Comparison of ENCODE assay signal across 9 cellular contexts in the genomic region with DNA sequence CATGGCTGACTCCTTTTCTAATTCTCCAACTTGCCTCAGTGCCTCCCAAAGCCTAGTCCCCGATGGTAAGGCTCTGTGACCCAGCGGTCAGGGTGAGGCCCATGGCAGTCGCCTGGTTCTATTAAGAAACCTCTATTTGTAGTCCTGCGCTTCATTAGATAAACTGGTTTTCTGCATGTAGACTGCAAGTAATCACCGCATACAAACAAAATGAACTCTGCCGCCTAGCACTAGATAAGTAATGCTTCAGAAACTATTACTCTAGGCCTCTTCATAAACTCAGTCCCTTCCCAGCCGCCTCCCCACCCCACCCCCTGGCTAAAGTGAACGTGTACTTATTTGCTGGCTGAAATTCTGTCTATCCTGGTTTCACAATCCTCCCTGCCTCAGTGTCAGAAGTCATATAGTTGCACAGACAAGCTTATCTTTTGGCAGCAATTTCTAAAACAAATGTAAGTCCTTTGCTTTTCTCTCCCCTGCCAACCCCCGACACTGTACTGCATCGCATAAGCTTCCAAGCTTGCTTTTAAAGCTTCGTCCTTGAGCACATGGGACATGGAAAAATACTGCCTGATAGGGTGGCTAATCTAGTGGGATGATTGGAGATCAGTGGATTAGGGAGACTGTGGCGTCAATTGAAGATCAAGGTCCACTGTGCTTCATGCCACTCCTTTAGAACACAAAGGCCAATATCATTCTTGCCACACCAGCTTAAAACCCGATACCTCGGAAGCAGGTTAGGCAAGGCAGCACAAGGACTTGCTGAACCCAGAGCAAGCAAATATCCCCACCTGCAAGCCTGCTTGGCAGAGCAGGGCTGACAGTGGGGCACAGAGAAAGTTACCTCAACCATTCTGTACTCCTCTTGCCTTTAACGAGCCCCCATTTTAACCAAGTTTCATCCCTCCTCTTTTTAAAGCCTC.
DNase-seq lines count a peak whose midpoint lies in the region; ATAC-seq, FAIRE-seq and TF ChIP-seq lines count a peak whose summit lies in the region.
"Had no signal": no experiment of that assay in that cellular context is flagged by ENCODE, and none has a peak within 500 bp of the region (broad histone marks: within the 10 kb centered on the region; RNA-seq: fewer than 3 reads in every experiment).

No MANE protein-coding gene starts in this region.

- CTCF ChIA-PET in WTC11 (lab: Charles Lee): interaction anchor here (0.6 to 1.4 kb wide), 3 partner anchors 37 to 192 kb away, joined by 3 to 6 read pairs (median 5); no protein-coding TSS in a partner anchor

- no peaks in the 10 kb centered on the region for H3K9me3 ChIP-seq in hepatocyte (ENCODE audit: low read depth)
- no peaks in the 10 kb centered on the region for H3K9me3 ChIP-seq in sigmoid colon

- H3K4me1 ChIP-seq in hepatocyte (ENCODE audit: insufficient read depth) (peaks cover 49% of the 10 kb centered on the region), sigmoid colon (peaks cover 0 to 10% (median 2%) of the 10 kb centered on the region in 4 donors)

- peaks cover 43% of the 10 kb centered on the region for H3K4me1 Mint-ChIP-seq in WTC11

- DNase-seq in GM12891 (ENCODE audit: insufficient read length, low spot score): no peak
- DNase-seq in WTC11 (ENCODE audit: low spot score): no peak
- peak; percentile 87 for DNase-seq in hepatocyte (ENCODE audit: low spot score)
- DNase-seq in sigmoid colon: no peak
- DNase-seq in NCI-H2081 treated with DMSO at 0.1 percent for 48 hours (lab: John Stamatoyannopoulos, UW): no peak
- no peak for DNase-seq in midbrain (lab: John Stamatoyannopoulos, UW)
- DNase-seq in D341Med (ENCODE audit: low spot score): no peak

- peak overlapping the region; percentile 69 for H3K4me2 ChIP-seq in hepatocyte

- no peaks in the 10 kb centered on the region for H3K9me2 ChIP-seq in hepatocyte (replicated peaks; ENCODE audit: insufficient read depth)

- TF ChIP-seq EP300 in sigmoid colon (IDR thresholded peaks at IDR 0.05): no peak

- peak; percentile 76 for FAIRE-seq in GM12891 (lab: Jason Lieb, UNC)

- no peak for ATAC-seq in WTC11
- no peak for ATAC-seq in GM19467 (IDR thresholded peaks at IDR 0.05; ENCODE audit: unreplicated experiment)
- ATAC-seq: Panc1 had no signal

- 30% methylated on average over 15 of the region's 15 CpGs for WGBS in hepatocyte (ENCODE audit: low lambda C conversion rate, missing lambda C conversion rate)
- WGBS in sigmoid colon, 2 donors: 13 to 60% methylated on average over 15 of the region's 15 CpGs

- H3K27me3 ChIP-seq in hepatocyte: no peaks in the 10 kb centered on the region
- no peaks in the 10 kb centered on the region for H3K27me3 ChIP-seq in sigmoid colon

- TF ChIP-seq POLR2A in GM12891 (IDR thresholded peaks at IDR 0.05; ENCODE audit: low read depth, low read length): no peak
- peak in 1 of 2 donors; percentile 26 for TF ChIP-seq POLR2A in sigmoid colon (IDR thresholded peaks at IDR 0.05)

- no peak overlapping the region for H2AFZ ChIP-seq in hepatocyte

- H3K27ac ChIP-seq in hepatocyte (peak overlapping the region; percentile 99), sigmoid colon (peak overlapping the region; percentile 50 to 73 (median 58))

- intact Hi-C loops in sigmoid colon (cut with DNase I): loop anchor here (5.0 kb wide), 1 partner anchor 34 kb away; no protein-coding TSS in a partner anchor

- peaks cover 3% of the 10 kb centered on the region; the same call in 1 of the 2 replicates for H3K27me3 Mint-ChIP-seq in WTC11 (ENCODE audit: low read depth)

- no peaks in the 10 kb centered on the region for H4K20me1 ChIP-seq in hepatocyte (ENCODE audit: insufficient read depth, poor library complexity, severe bottlenecking)

- H3K9me3 Mint-ChIP-seq in WTC11: peaks cover 16% of the 10 kb centered on the region

- H3K36me3 ChIP-seq in hepatocyte (replicated peaks; ENCODE audit: insufficient read depth, low read depth): no peaks in the 10 kb centered on the region
- H3K36me3 ChIP-seq in sigmoid colon: no peaks in the 10 kb centered on the region

- H3K4me3 ChIP-seq in hepatocyte: no peak overlapping the region
- H3K4me3 ChIP-seq in sigmoid colon: no peak overlapping the region

- TF ChIP-seq CTCF in WTC11 (IDR thresholded peaks at IDR 0.05): no peak
- TF ChIP-seq CTCF in hepatocyte (IDR thresholded peaks at IDR 0.05; ENCODE audit: poor library complexity): no peak
- no peak for TF ChIP-seq CTCF in sigmoid colon (IDR thresholded peaks at IDR 0.05)

- no peak overlapping the region for H3K4me3 Mint-ChIP-seq in WTC11

- peak overlapping the region; percentile 99 for H3K27ac Mint-ChIP-seq in WTC11

- H3K36me3 Mint-ChIP-seq in WTC11: 0 out of 2 replicates have a peak, but pooled peaks cover 4% of the 10 kb centered on the region

- H3K79me2 ChIP-seq in hepatocyte: no peaks in the 10 kb centered on the region

- POLR2A ChIA-PET in WTC11 (lab: Charles Lee): no interaction called here

TF ChIP-seq in GM12891, 5 proteins besides CTCF, POLR2A, EP300 and RAD21:
- TF ChIP-seq TAF1 (IDR thresholded peaks at IDR 0.05; ENCODE audit: low read depth, low read length) (no peak), SPI1 (IDR thresholded peaks at IDR 0.05; ENCODE audit: low read depth, low read length) (no peak), POLR2AphosphoS5 (IDR thresholded peaks at IDR 0.05; ENCODE audit: low read depth, low read length) (no peak), POU2F2 (IDR thresholded peaks at IDR 0.05; ENCODE audit: low read depth, low read length) (no peak), PAX5 (IDR thresholded peaks at IDR 0.05; ENCODE audit: insufficient read depth, low read length, severe bottlenecking) (no peak)

TF ChIP-seq in WTC11, 78 proteins besides CTCF, POLR2A, EP300 and RAD21 (continues in another document):
- TF ChIP-seq ZBTB43 (CRISPR knock-in tag; IDR thresholded peaks at IDR 0.05): no peak
- TF ChIP-seq JAZF1 (CRISPR knock-in tag; IDR thresholded peaks at IDR 0.05): no peak
- TF ChIP-seq CREM (CRISPR knock-in tag; IDR thresholded peaks at IDR 0.05): no peak
- TF ChIP-seq, protein P1, sequence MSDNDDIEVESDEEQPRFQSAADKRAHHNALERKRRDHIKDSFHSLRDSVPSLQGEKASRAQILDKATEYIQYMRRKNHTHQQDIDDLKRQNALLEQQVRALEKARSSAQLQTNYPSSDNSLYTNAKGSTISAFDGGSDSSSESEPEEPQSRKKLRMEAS (CRISPR knock-in tag; IDR thresholded peaks at IDR 0.05): peak; percentile 20; the same call in 1 of the 2 replicates
- TF ChIP-seq ATF2 (CRISPR knock-in tag; IDR thresholded peaks at IDR 0.05; ENCODE audit: borderline replicate concordance, low read depth): no peak
- no peak for TF ChIP-seq JUN (CRISPR knock-in tag; IDR thresholded peaks at IDR 0.05)
- no peak for TF ChIP-seq TEAD4 (CRISPR knock-in tag; IDR thresholded peaks at IDR 0.05)
- TF ChIP-seq NR2C2 (CRISPR knock-in tag; IDR thresholded peaks at IDR 0.05): no peak
- TF ChIP-seq ZNF232 (CRISPR knock-in tag; IDR thresholded peaks at IDR 0.05): peak; percentile 60; the same call in 1 of the 2 replicates
- TF ChIP-seq, protein P2, sequence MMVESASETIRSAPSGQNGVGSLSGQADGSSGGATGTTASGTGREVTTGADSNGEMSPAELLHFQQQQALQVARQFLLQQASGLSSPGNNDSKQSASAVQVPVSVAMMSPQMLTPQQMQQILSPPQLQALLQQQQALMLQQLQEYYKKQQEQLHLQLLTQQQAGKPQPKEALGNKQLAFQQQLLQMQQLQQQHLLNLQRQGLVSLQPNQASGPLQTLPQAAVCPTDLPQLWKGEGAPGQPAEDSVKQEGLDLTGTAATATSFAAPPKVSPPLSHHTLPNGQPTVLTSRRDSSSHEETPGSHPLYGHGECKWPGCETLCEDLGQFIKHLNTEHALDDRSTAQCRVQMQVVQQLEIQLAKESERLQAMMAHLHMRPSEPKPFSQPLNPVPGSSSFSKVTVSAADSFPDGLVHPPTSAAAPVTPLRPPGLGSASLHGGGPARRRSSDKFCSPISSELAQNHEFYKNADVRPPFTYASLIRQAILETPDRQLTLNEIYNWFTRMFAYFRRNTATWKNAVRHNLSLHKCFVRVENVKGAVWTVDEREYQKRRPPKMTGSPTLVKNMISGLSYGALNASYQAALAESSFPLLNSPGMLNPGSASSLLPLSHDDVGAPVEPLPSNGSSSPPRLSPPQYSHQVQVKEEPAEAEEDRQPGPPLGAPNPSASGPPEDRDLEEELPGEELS (CRISPR knock-in tag; IDR thresholded peaks at IDR 0.05): no peak
- no peak for TF ChIP-seq ETV6 (CRISPR knock-in tag; IDR thresholded peaks at IDR 0.05)
